3 cellular contexts compared by ENCODE assay signal in genomic region chr21:45320261-45320990, GRCh38.
TF ChIP-seq lines count a peak whose summit lies in the region.

No MANE protein-coding gene starts in this region.

TF ChIP-seq in HEK293, 187 proteins besides CTCF, POLR2A, EP300 and RAD21:
- TF ChIP-seq ZNF202 (tag by site-specific recombination; IDR thresholded peaks at IDR 0.05; ENCODE audit: borderline replicate concordance): no peak
- TF ChIP-seq ZIC2 (tag by site-specific recombination; IDR thresholded peaks at IDR 0.05): peak; percentile 71; the same call in 1 of the 2 replicates
- 0 out of 2 replicates have a peak, but pooled peaks have one; percentile 26 for TF ChIP-seq ZNF341 (tag by site-specific recombination; IDR thresholded peaks at IDR 0.05; ENCODE audit: low read depth)
TF ChIP-seq in HEK293: peak in this region for 2.

TF ChIP-seq in SK-N-SH, 30 proteins besides CTCF, POLR2A, EP300 and RAD21:
- TF ChIP-seq FOXM1 (IDR thresholded peaks at IDR 0.05; ENCODE audit: low read depth) (no peak), EZH2phosphoT487 (IDR thresholded peaks at IDR 0.05; ENCODE audit: borderline replicate concordance, low read depth) (no peak), NRF1 (IDR thresholded peaks at IDR 0.05; ENCODE audit: low read depth, low read length) (no peak), ELF1 (IDR thresholded peaks at IDR 0.05) (no peak), IRF3 (IDR thresholded peaks at IDR 0.05; ENCODE audit: low read depth, low read length) (no peak), GATA2 (CRISPR knock-in tag; IDR thresholded peaks at IDR 0.05) (no peak), RCOR1 (IDR thresholded peaks at IDR 0.05; ENCODE audit: low read length) (no peak), GABPA (IDR thresholded peaks at IDR 0.05; ENCODE audit: low read depth) (no peak), SMC3 (IDR thresholded peaks at IDR 0.05; ENCODE audit: low read depth, low read length) (no peak), NFIC (IDR thresholded peaks at IDR 0.05; ENCODE audit: borderline replicate concordance) (no peak), FOXJ3 (CRISPR knock-in tag; IDR thresholded peaks at IDR 0.05) (no peak), RXRA (IDR thresholded peaks at IDR 0.05; ENCODE audit: borderline replicate concordance, low read depth) (no peak), CHD2 (IDR thresholded peaks at IDR 0.05; ENCODE audit: low read length, partially characterized antibody) (no peak), JUND (IDR thresholded peaks at IDR 0.05) (no peak)

TF ChIP-seq in HepG2, 621 proteins besides CTCF, POLR2A, EP300 and RAD21:
- TF ChIP-seq ZKSCAN5 (CRISPR knock-in tag; IDR thresholded peaks at IDR 0.05) (no peak), HNRNPL (IDR thresholded peaks at IDR 0.05; ENCODE audit: low read depth, low read length) (0 out of 2 replicates have a peak, but pooled peaks have one; percentile 27), ZUFSP (CRISPR knock-in tag; IDR thresholded peaks at IDR 0.05; ENCODE audit: borderline replicate concordance) (no peak), ARNTL (CRISPR knock-in tag; IDR thresholded peaks at IDR 0.05) (no peak)
